Comparison of ENCODE assay signal across 25 cellular contexts in genomic region chr4:13112030-13112429, GRCh38.
"Had no signal": no experiment of that assay in that cellular context is flagged by ENCODE, and none has a peak within 500 bp of the region (broad histone marks: within the 10 kb centered on the region; RNA-seq: fewer than 3 reads in every experiment).

No MANE protein-coding gene starts in this region.

- FAIRE-seq: urothelium cell line had no signal

- H3K79me2 ChIP-seq: parathyroid adenoma had no signal

- H2AFZ ChIP-seq: neural progenitor cell, parathyroid adenoma had no signal

- DNase-seq: natural killer cell; occipital lobe; ovary; posterior cingulate gyrus; psoas muscle; right cardiac atrium; stimulated activated CD4-positive, alpha-beta T cell treated with anti-CD3 and anti-CD28 coated beads, Interleukin-15, amount 100 ng/mL, for 24 hours; stimulated activated CD4-positive, alpha-beta T cell treated with anti-CD3 and anti-CD28 coated beads, Interleukin-2, amount 100 ng/mL, for 24 hours; stimulated activated CD4-positive, alpha-beta T cell treated with anti-CD3 and anti-CD28 coated beads, Interleukin-2, amount 100 ng/mL, for 48 hours; stimulated activated CD4-positive, alpha-beta T cell treated with anti-CD3 and anti-CD28 coated beads, Interleukin-4, amount 100 ng/mL, for 24 hours; stimulated activated naive B cell treated with anti-CD40 and anti-IgM and Interleukin-4, amounts not matched to agents 10 μg/mL and 1 μg/mL and 100 μg/mL, for 72 hours; stimulated activated naive CD4-positive, alpha-beta T cell treated with Interleukin-2 at 50 U/mL for 16 hours; stomach; thyroid gland; trophoblast cell; upper lobe of left lung had no signal

- H3K4me3 ChIP-seq: neural progenitor cell, ovary, psoas muscle, skin epidermis, stomach, thoracic aorta, thyroid gland, tibial nerve, upper lobe of left lung, vagina had no signal

- H3K4me1 ChIP-seq: parathyroid adenoma, psoas muscle, stomach, thyroid gland, tibial nerve, upper lobe of left lung, vagina had no signal

- H3K27me3 ChIP-seq: neural progenitor cell, ovary, stomach, thyroid gland, tibial nerve, upper lobe of left lung, vagina had no signal

- H3K9ac ChIP-seq: neural progenitor cell, parathyroid adenoma had no signal

- H3K27ac ChIP-seq: neural progenitor cell, ovary, parathyroid adenoma, psoas muscle, skin epidermis, stomach, thoracic aorta, thyroid gland, tibial nerve, upper lobe of left lung, vagina had no signal

- H3K36me3 ChIP-seq: neural progenitor cell, ovary, stomach, thoracic aorta, thyroid gland, tibial nerve, upper lobe of left lung, vagina had no signal

- H3K4me2 ChIP-seq: neural progenitor cell had no signal

- ATAC-seq: natural killer cell; psoas muscle; right cardiac atrium; sciatic nerve; stimulated activated effector memory CD8-positive, alpha-beta T cell treated with anti-CD3 and anti-CD28 coated beads, Interleukin-12 subunit alpha, Interleukin-12 subunit beta, amount 100 ng/mL, for 72 hours; stimulated activated naive B cell treated with anti-CD40 and anti-IgM and Interleukin-4, amounts not matched to agents 10 μg/mL and 1 μg/mL and 100 μg/mL, for 72 hours had no signal

- H3K9me3 ChIP-seq: ovary, thoracic aorta, thyroid gland, vagina had no signal
